8 cellular contexts compared by ENCODE assay signal in genomic region chr17:48441231-48441711, GRCh38. TPM values are rescaled to one million over a fixed set of nuclear protein-coding genes. Genes with fewer than 3 reads are reported as not detected.
DNase-seq lines count a peak whose midpoint lies in the region; ATAC-seq, FAIRE-seq and TF ChIP-seq lines count a peak whose summit lies in the region.

No MANE protein-coding gene starts in this region.

- H3K4me1 Mint-ChIP-seq in activated naive CD8-positive, alpha-beta T cell treated with anti-CD3 and anti-CD28 coated beads for 36 hours: peaks cover 87% of the 10 kb centered on the region
- peaks cover 65% of the 10 kb centered on the region for H3K4me1 Mint-ChIP-seq in nephron progenitor cell

- peaks cover 12% of the 10 kb centered on the region for H3K36me3 Mint-ChIP-seq in activated naive CD8-positive, alpha-beta T cell treated with anti-CD3 and anti-CD28 coated beads for 36 hours
- H3K36me3 Mint-ChIP-seq in nephron progenitor cell (ENCODE audit: low read depth): no peaks in the 10 kb centered on the region

- DNase-seq in GM12865 (ENCODE audit: low read depth) (peak; percentile 88), coronary artery (ENCODE audit: low spot score) (no peak), D721Med (ENCODE audit: insufficient read length, low spot score) (no peak), nephron progenitor cell (no peak), nucleus accumbens (lab: John Stamatoyannopoulos, UW) (no peak)
- DNase-seq in activated naive CD8-positive, alpha-beta T cell treated with anti-CD3 and anti-CD28 coated beads for 36 hours: peak; percentile 28

- no peak overlapping the region for H3K27ac ChIP-seq in coronary artery

- no peaks in the 10 kb centered on the region for H3K27me3 Mint-ChIP-seq in activated naive CD8-positive, alpha-beta T cell treated with anti-CD3 and anti-CD28 coated beads for 36 hours
- peaks cover 13% of the 10 kb centered on the region for H3K27me3 Mint-ChIP-seq in nephron progenitor cell (ENCODE audit: low read depth, poor library complexity)

- H3K27ac Mint-ChIP-seq in activated naive CD8-positive, alpha-beta T cell treated with anti-CD3 and anti-CD28 coated beads for 36 hours: peak overlapping the region; percentile 95
- H3K27ac Mint-ChIP-seq in nephron progenitor cell: no peak overlapping the region

- ATAC-seq in GM19463 (IDR thresholded peaks at IDR 0.05; ENCODE audit: unreplicated experiment) (peak; percentile 56), HG03558 (IDR thresholded peaks at IDR 0.05; ENCODE audit: extremely low read depth, unreplicated experiment) (peak; percentile 58)

- FAIRE-seq in D721Med (lab: Jason Lieb, UNC): no peak

- H3K4me3 ChIP-seq in GM12865 (ENCODE audit: low read depth, low read length) (peak overlapping the region; percentile 7), coronary artery (no peak overlapping the region)

- peaks cover 9% of the 10 kb centered on the region for H3K9me3 Mint-ChIP-seq in activated naive CD8-positive, alpha-beta T cell treated with anti-CD3 and anti-CD28 coated beads for 36 hours
- no peaks in the 10 kb centered on the region for H3K9me3 Mint-ChIP-seq in nephron progenitor cell

- no peak for TF ChIP-seq CTCF in GM12865 (IDR thresholded peaks at IDR 0.05; ENCODE audit: insufficient read depth, low read depth, low read length, missing control alignments)
- no peak for TF ChIP-seq CTCF in coronary artery (IDR thresholded peaks at IDR 0.05)
- no peak for TF ChIP-seq CTCF in D721Med (IDR thresholded peaks at IDR 0.05; ENCODE audit: insufficient read depth, missing control alignments)
- TF ChIP-seq CTCF in nephron progenitor cell (IDR thresholded peaks at IDR 0.05): no peak

- H3K4me3 Mint-ChIP-seq in activated naive CD8-positive, alpha-beta T cell treated with anti-CD3 and anti-CD28 coated beads for 36 hours: peak overlapping the region; percentile 36
- H3K4me3 Mint-ChIP-seq in nephron progenitor cell: no peak overlapping the region

RNA-seq across cellular contexts. Expression of gene SKAP1, which starts 11.3 kb away (rescaled TPM):
- 10 to 100 TPM; 54.2 to 55.4 TPM for total RNA-seq in activated naive CD8-positive, alpha-beta T cell treated with anti-CD3 and anti-CD28 coated beads for 36 hours

Comparison
In these comparisons a context has a peak if more than half of its experiments do, and no peak if none do; other contexts are left out.
1. DNase-seq: peak in GM12865 (single experiment) and activated naive CD8-positive, alpha-beta T cell treated with anti-CD3 and anti-CD28 coated beads for 36 hours (single experiment); none in coronary artery (single experiment), D721Med (single experiment), nephron progenitor cell (single experiment) and nucleus accumbens (0 of 56).